Comparison of ENCODE assay signal across 8 cellular contexts in genomic region chr3:136751259-136752045, GRCh38.
DNase-seq lines count a peak whose midpoint lies in the region; ATAC-seq and TF ChIP-seq lines count a peak whose summit lies in the region.

No MANE protein-coding gene starts in this region.

- peak; percentile 79 for DNase-seq in GM12865 (ENCODE audit: low read depth)
- peak; percentile 95 for DNase-seq in NCI-H446 treated with DMSO at 0.1 percent for 48 hours (lab: John Stamatoyannopoulos, UW)
- DNase-seq in activated CD4-positive, alpha-beta T cell treated with anti-CD3 and anti-CD28 coated beads for 24 hours (ENCODE audit: low read depth in 2 of 2): peak; percentile 35 to 42
- DNase-seq in cerebellar cortex (ENCODE audit: low spot score): peak; percentile 72
- DNase-seq in kidney glomerular epithelial cell (lab: John Stamatoyannopoulos, UW): peak; percentile 55
- peak; percentile 16 to 35 for DNase-seq in stimulated activated CD4-positive, alpha-beta T cell treated with anti-CD3 and anti-CD28 coated beads, Interleukin-1b, Interleukin-23, amount 100 ng/mL, for 1 hour (ENCODE audit: low read depth in 2 of 2)
- no peak for DNase-seq in GM19240 (ENCODE audit: insufficient read length, low spot score)

- peak; percentile 4 for ATAC-seq in HG03039 (IDR thresholded peaks at IDR 0.05; ENCODE audit: unreplicated experiment)

- TF ChIP-seq CTCF in GM12865 (IDR thresholded peaks at IDR 0.05; ENCODE audit: insufficient read depth, low read depth, low read length, missing control alignments): no peak

- H3K4me3 ChIP-seq in GM12865 (ENCODE audit: low read depth, low read length): peak overlapping the region; percentile 97
